In the genomic region with DNA sequence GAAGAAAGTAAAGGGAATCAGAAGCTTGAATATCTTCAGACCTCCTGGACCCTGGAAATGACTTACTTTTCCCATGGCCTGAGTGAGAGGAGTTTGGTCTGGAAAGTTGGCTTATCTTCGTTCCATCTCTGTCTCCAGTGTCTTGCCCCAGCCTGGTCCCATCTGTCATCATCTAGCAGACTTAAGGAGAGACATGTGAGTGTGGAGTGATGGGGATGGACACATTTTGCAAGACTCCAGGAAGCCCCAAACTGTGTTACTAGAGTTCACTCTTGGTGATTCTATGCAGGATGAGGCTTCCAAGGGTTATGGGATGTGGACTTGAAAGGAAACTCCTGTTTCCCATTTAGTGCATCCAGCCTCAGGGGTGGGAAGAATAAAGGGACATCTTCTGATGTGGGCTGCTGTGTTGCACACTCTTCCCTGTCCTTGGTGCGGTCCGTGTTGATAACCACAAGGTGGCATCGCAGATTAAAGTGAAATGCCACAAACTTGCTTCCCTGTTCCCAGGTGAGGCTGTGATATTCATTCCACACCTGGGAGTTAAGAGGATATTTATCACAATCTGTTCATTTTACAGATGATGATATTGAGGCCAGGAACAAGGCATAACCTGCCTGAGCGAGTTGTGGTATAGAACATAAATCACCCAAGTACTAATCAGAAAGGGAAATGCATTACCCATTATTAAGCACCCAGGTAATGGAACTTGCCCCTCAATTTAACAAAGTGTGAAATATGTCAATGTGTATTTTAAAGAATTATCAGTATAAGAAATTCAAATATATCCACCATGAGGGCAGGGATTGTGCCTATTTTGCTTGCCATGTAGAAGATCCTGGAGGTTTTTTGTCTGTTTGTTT, we compare ENCODE assay signal across 8 cellular contexts.
DNase-seq lines count a peak whose midpoint lies in the region; ATAC-seq, FAIRE-seq and TF ChIP-seq lines count a peak whose summit lies in the region.

No MANE protein-coding gene starts in this region.

- H3K9me3 ChIP-seq in right cardiac atrium (ENCODE audit: control insufficient read depth, low read length) (no peaks in the 10 kb centered on the region), upper lobe of left lung (no peaks in the 10 kb centered on the region)

- peak; percentile 48 for FAIRE-seq in HTR-8/SVneo (lab: Jason Lieb, UNC)

- peak; percentile 89 for ATAC-seq in SK-N-SH treated with all-trans-retinoic acid at 6 μM for 48 hours
- ATAC-seq in right cardiac atrium: peak; percentile 46 to 77
- peak; percentile 53 to 66 for ATAC-seq in upper lobe of left lung (ENCODE audit: low FRiP score in 2 of 2)
- no peak for ATAC-seq in HG03039 (IDR thresholded peaks at IDR 0.05; ENCODE audit: unreplicated experiment)
- no peak for ATAC-seq in GM18511 (IDR thresholded peaks at IDR 0.05; ENCODE audit: unreplicated experiment)
- no peak for ATAC-seq in GM19324 (IDR thresholded peaks at IDR 0.05; ENCODE audit: low FRiP score, unreplicated experiment)

- peak; percentile 47 for DNase-seq in COR-L47 (lab: John Stamatoyannopoulos, UW)
- peak; percentile 35 for DNase-seq in HTR-8/SVneo (ENCODE audit: insufficient read length, low spot score)
- peak in 1 of 3 donors; percentile 42 for DNase-seq in right cardiac atrium
- DNase-seq in upper lobe of left lung: peak in 1 of 2 donors; percentile 39

- TF ChIP-seq CTCF in upper lobe of left lung (IDR thresholded peaks at IDR 0.05): peak in 4 of 6 experiments; percentile 30 to 50 (median 47)

- no peak overlapping the region for H3K27ac ChIP-seq in right cardiac atrium (ENCODE audit: low read length)
- no peak overlapping the region for H3K27ac ChIP-seq in upper lobe of left lung

- TF ChIP-seq POLR2A in upper lobe of left lung (IDR thresholded peaks at IDR 0.05): no peak

- H3K4me3 ChIP-seq in right cardiac atrium (ENCODE audit: low read length) (no peak overlapping the region), upper lobe of left lung (no peak overlapping the region)

- peaks cover 1% of the 10 kb centered on the region for H3K4me1 ChIP-seq in right cardiac atrium (ENCODE audit: control insufficient read depth, insufficient read depth, low read length)
- H3K4me1 ChIP-seq in upper lobe of left lung: no peaks in the 10 kb centered on the region

- 43% methylated on average over 5 of the region's 5 CpGs for WGBS in right cardiac atrium
- 24 to 29% methylated on average over 5 of the region's 5 CpGs for WGBS in upper lobe of left lung, 2 donors

- intact Hi-C loops in right cardiac atrium (cut with DNase I): loop anchor here in 1 of 4 donors (10.0 kb wide), 1 partner anchor 691 kb away; no protein-coding TSS in a partner anchor

- no peaks in the 10 kb centered on the region for H3K36me3 ChIP-seq in upper lobe of left lung

- TF ChIP-seq EP300 in upper lobe of left lung (IDR thresholded peaks at IDR 0.05): no peak

- H3K27me3 ChIP-seq in right cardiac atrium (ENCODE audit: control insufficient read depth, insufficient read depth): no peaks in the 10 kb centered on the region
- H3K27me3 ChIP-seq in upper lobe of left lung: no peaks in the 10 kb centered on the region

TF ChIP-seq in SK-N-SH treated with all-trans-retinoic acid at 6 μM for 48 hours, 23 proteins besides CTCF, POLR2A, EP300 and RAD21:
- TF ChIP-seq, protein P1, sequence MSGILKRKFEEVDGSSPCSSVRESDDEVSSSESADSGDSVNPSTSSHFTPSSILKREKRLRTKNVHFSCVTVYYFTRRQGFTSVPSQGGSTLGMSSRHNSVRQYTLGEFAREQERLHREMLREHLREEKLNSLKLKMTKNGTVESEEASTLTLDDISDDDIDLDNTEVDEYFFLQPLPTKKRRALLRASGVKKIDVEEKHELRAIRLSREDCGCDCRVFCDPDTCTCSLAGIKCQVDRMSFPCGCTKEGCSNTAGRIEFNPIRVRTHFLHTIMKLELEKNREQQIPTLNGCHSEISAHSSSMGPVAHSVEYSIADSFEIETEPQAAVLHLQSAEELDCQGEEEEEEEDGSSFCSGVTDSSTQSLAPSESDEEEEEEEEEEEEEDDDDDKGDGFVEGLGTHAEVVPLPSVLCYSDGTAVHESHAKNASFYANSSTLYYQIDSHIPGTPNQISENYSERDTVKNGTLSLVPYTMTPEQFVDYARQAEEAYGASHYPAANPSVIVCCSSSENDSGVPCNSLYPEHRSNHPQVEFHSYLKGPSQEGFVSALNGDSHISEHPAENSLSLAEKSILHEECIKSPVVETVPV (CRISPR knock-in tag; IDR thresholded peaks at IDR 0.05): no peak
- TF ChIP-seq ZNF8 (CRISPR knock-in tag; IDR thresholded peaks at IDR 0.05): no peak
- TF ChIP-seq ISL1 (CRISPR knock-in tag; IDR thresholded peaks at IDR 0.05): no peak
- TF ChIP-seq GLIS3 (CRISPR knock-in tag; IDR thresholded peaks at IDR 0.05): no peak
- no peak for TF ChIP-seq ZNF70 (CRISPR knock-in tag; IDR thresholded peaks at IDR 0.05)
- no peak for TF ChIP-seq TOX (CRISPR knock-in tag; IDR thresholded peaks at IDR 0.05; ENCODE audit: borderline replicate concordance)
- TF ChIP-seq TSHZ2 (CRISPR knock-in tag; IDR thresholded peaks at IDR 0.05): no peak

Comparison
In these comparisons a context has a peak if more than half of its experiments do, and no peak if none do; other contexts are left out.
1. ATAC-seq: peak in SK-N-SH treated with all-trans-retinoic acid at 6 μM for 48 hours (single experiment), right cardiac atrium (2 of 2) and upper lobe of left lung (2 of 2); none in HG03039 (single experiment), GM18511 (single experiment) and GM19324 (single experiment).